28 cellular contexts compared by ENCODE assay signal in the genomic region with DNA sequence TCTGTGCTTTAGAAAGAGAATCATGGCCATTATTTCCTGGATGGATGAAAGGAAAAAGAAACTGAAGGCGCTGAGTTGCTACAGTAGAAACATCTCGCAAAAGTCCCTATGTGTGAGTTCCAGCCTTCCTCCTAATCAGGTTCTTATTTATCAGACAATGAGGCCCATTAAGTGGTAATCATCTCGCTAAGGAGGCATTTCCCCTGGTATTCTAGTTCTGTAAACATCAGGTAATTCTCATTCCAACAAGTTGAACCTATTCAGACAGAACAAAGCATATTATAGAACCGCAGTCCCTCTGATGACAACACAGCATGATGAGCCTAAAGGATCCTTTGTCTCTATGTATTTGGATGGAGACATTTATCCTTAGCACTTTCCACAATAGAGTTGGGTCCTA.
A peak's percentile ranks its signal among the peaks of the same experiment; 100 is the strongest.
DNase-seq lines count a peak whose midpoint lies in the region; ATAC-seq and TF ChIP-seq lines count a peak whose summit lies in the region.
"Had no signal": no experiment of that assay in that cellular context is flagged by ENCODE, and none has a peak within 500 bp of the region (broad histone marks: within the 10 kb centered on the region; RNA-seq: fewer than 3 reads in every experiment).

No MANE protein-coding gene starts in this region.

- peak overlapping the region; percentile 74; the same call in 1 of the 2 replicates for H3K27ac Mint-ChIP-seq in WTC11
- H3K27ac Mint-ChIP-seq: CD14-positive monocyte; CD8-positive, alpha-beta memory T cell; IgD-negative memory B cell had no signal

- peaks cover 28% of the 10 kb centered on the region for H3K9me3 ChIP-seq in HUES64 (ENCODE audit: insufficient read depth, low read depth, low read length)
- H3K9me3 ChIP-seq in adrenal gland (replicated peaks in 1 of 3), result peaks cover 0 to 5% (median 0%) of the 10 kb centered on the region in 3 donors
- H3K9me3 ChIP-seq: BE2C, SK-N-SH had no signal

- H3K27me3 ChIP-seq in HUES64 (ENCODE audit: insufficient read depth, low read length), result no peaks in the 10 kb centered on the region
- H3K27me3 ChIP-seq in adrenal gland, result no peaks in the 10 kb centered on the region
- H3K27me3 ChIP-seq: BE2C, Peyer's patch had no signal

- H3K4me1 ChIP-seq in HUES64 (ENCODE audit: insufficient read depth, low read length) (peaks cover 9% of the 10 kb centered on the region), adrenal gland (replicated peaks in 1 of 2) (no peaks in the 10 kb centered on the region)
- H3K4me1 ChIP-seq: BE2C, Peyer's patch had no signal

- H3K27ac ChIP-seq in HUES64 (ENCODE audit: low read depth, low read length) (peak overlapping the region; percentile 92), adrenal gland (no peak overlapping the region)
- H3K27ac ChIP-seq: KMS-11, Peyer's patch had no signal

- H3K9ac ChIP-seq in HUES64 (ENCODE audit: low read depth, low read length), result peak overlapping the region; percentile 39; the same call in 1 of the 2 replicates
- H3K9ac ChIP-seq: KMS-11, SK-N-SH had no signal

- TF ChIP-seq CTCF in WTC11 (IDR thresholded peaks at IDR 0.05) (no peak), adrenal gland (IDR thresholded peaks at IDR 0.05) (no peak)

- H3K9me3 Mint-ChIP-seq in WTC11, result peaks cover 36% of the 10 kb centered on the region

- H3K36me3 Mint-ChIP-seq in WTC11, result peaks cover 51% of the 10 kb centered on the region
- H3K36me3 Mint-ChIP-seq: CD14-positive monocyte had no signal

- H3K4me3 Mint-ChIP-seq in WTC11, result no peak overlapping the region
- H3K4me3 Mint-ChIP-seq: CD14-positive monocyte; CD8-positive, alpha-beta memory T cell; IgD-negative memory B cell had no signal

- WGBS in HUES64, result 52% methylated on average over 4 of the region's 4 CpGs
- WGBS in adrenal gland, 4 donors, result 43 to 84% (median 71%) methylated on average over 4 of the region's 4 CpGs

- H3K36me3 ChIP-seq in HUES64 (ENCODE audit: insufficient read depth, low read length) (peaks cover 2% of the 10 kb centered on the region; the same call in 1 of the 2 replicates), adrenal gland (replicated peaks in 1 of 2) (no peaks in the 10 kb centered on the region)
- H3K36me3 ChIP-seq: BE2C, Peyer's patch had no signal

- intact Hi-C loops in adrenal gland (cut with DNase I), result no loop called here

- POLR2A ChIA-PET in WTC11 (lab: Charles Lee), result no interaction called here

- peaks cover 9% of the 10 kb centered on the region for H3K4me1 Mint-ChIP-seq in WTC11
- H3K4me1 Mint-ChIP-seq: CD14-positive monocyte; CD8-positive, alpha-beta memory T cell; IgD-negative memory B cell had no signal

- H3K4me3 ChIP-seq in HUES64 (ENCODE audit: low read length), result no peak overlapping the region
- no peak overlapping the region for H3K4me3 ChIP-seq in adrenal gland
- H3K4me3 ChIP-seq: Peyer's patch had no signal

- peak; percentile 11 for DNase-seq in ELF-1 (ENCODE audit: low read depth, low spot score)
- no peak for DNase-seq in WTC11 (ENCODE audit: low spot score)
- DNase-seq in iPS DF 4.7 (ENCODE audit: extremely low read depth, low spot score), result peak; percentile 60
- no peak for DNase-seq in islet precursor cell
- no peak for DNase-seq in NCI-H2107 (lab: John Stamatoyannopoulos, UW)
- DNase-seq in adrenal gland, result no peak
- DNase-seq: 8988T; ACHN; BE2C; CD8-positive, alpha-beta memory T cell; DMS79 treated with DMSO at 0.1 percent for 48 hours; MM.1S; NCI-H1048; NCI-H1436; NCI-H187; NCI-H2081 treated with DMSO at 0.1 percent for 48 hours; NCI-H446 treated with DMSO at 0.1 percent for 48 hours; NCI-H526; OCI-M1; Peyer's patch; SIG-M5; SK-N-SH; SW 1271 had no signal

- CTCF ChIA-PET in WTC11 (lab: Charles Lee), result no interaction called here

- H3K27me3 Mint-ChIP-seq in WTC11 (ENCODE audit: low read depth), result peaks cover 9% of the 10 kb centered on the region; the same call in 1 of the 2 replicates
- H3K27me3 Mint-ChIP-seq: CD8-positive, alpha-beta memory T cell; IgD-negative memory B cell had no signal

- no peak for TF ChIP-seq POLR2A in adrenal gland (IDR thresholded peaks at IDR 0.05)

- ATAC-seq in WTC11, result peak; percentile 80
- no peak for ATAC-seq in GM18861 (IDR thresholded peaks at IDR 0.05; ENCODE audit: unreplicated experiment)

TF ChIP-seq in WTC11, 78 proteins besides CTCF, POLR2A, EP300 and RAD21:
- TF ChIP-seq TEAD1 (CRISPR knock-in tag; IDR thresholded peaks at IDR 0.05) (peak; percentile 72; the same call in 1 of the 2 replicates), TP53 (CRISPR knock-in tag; IDR thresholded peaks at IDR 0.05) (no peak)
TF ChIP-seq in WTC11: peak in this region for 1.

Comparison
In these comparisons a context has a peak if more than half of its experiments do, and no peak if none do; other contexts are left out.
1. DNase-seq: peak in ELF-1 (single experiment) and iPS DF 4.7 (single experiment); none in WTC11 (single experiment), islet precursor cell (single experiment), NCI-H2107 (single experiment) and adrenal gland (0 of 7).